ENCODE assay signal across 8 cellular contexts in the genomic region with DNA sequence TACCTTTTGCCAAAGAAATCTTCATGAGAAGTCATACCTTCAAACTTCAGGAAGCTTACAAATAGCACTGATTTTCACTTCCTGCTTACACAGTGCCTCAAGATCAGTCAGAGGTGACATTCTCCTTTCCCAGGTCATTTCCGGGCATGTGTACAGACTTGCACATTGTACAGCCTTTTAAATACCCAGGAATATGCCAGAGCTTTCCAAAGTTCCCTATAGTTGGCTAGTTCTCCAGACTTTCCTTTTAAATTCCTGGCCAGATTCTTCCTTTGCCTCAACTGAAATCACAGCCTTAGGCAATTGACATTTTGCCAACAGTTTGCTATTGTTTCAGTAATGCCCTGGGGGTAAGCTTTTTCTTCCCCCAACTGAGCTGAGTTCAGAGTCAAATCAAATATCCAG. TPM values are rescaled to one million over a fixed set of nuclear protein-coding genes. Genes with fewer than 3 reads are reported as not detected.
DNase-seq lines count a peak whose midpoint lies in the region; ATAC-seq and TF ChIP-seq lines count a peak whose summit lies in the region.

No MANE protein-coding gene starts in this region.

- no peak for TF ChIP-seq POLR2A in ovary (IDR thresholded peaks at IDR 0.05)

- no peak overlapping the region for H3K27ac ChIP-seq in ovary

- H3K27me3 ChIP-seq in ovary = no peaks in the 10 kb centered on the region

- no peak for TF ChIP-seq CTCF in fibroblast of pulmonary artery (IDR thresholded peaks at IDR 0.05; ENCODE audit: low read length, missing control alignments)
- no peak for TF ChIP-seq CTCF in ovary (IDR thresholded peaks at IDR 0.05)
- TF ChIP-seq CTCF in omental fat pad (IDR thresholded peaks at IDR 0.05) = no peak

- 91 to 97% (median 96%) methylated on average over 1 of the region's 1 CpG for WGBS in ovary, 3 donors

- ATAC-seq in GM21619 (IDR thresholded peaks at IDR 0.05; ENCODE audit: unreplicated experiment) (peak; percentile 34), GM18873 (IDR thresholded peaks at IDR 0.05; ENCODE audit: low FRiP score, unreplicated experiment) (no peak), omental fat pad (ENCODE audit: low FRiP score) (no peak)

- H3K4me1 ChIP-seq in ovary (ENCODE audit: insufficient read depth) = no peaks in the 10 kb centered on the region

- intact Hi-C loops in ovary (cut with DNase I) = no loop called here

- no peaks in the 10 kb centered on the region for H3K9me3 ChIP-seq in ovary

- H3K4me3 ChIP-seq in fibroblast of pulmonary artery (replicated peaks; ENCODE audit: low read depth, low read length) (no peak overlapping the region), ovary (no peak overlapping the region)

- TF ChIP-seq EP300 in ovary (IDR thresholded peaks at IDR 0.05) = no peak

- no peaks in the 10 kb centered on the region for H3K36me3 ChIP-seq in ovary

- DNase-seq in EL (peak; percentile 68), NCI-H146 treated with DMSO at 0.1 percent for 48 hours (lab: John Stamatoyannopoulos, UW; ENCODE audit: unreplicated experiment) (peak; percentile 32), fibroblast of pulmonary artery (ENCODE audit: low read depth) (peak; percentile 72), ovary (no peak), omental fat pad (ENCODE audit: low spot score) (no peak)
- DNase-seq in activated CD4-positive, CD25-positive, alpha-beta regulatory T cell (lab: John Stamatoyannopoulos, UW) = no peak

RNA-seq across cellular contexts. Expression of gene RFX3, which starts 47.2 kb away (rescaled TPM):
- 10 to 100 TPM in 6 of 7 donors, 1 to 10 TPM in 1; 8.8 to 22.7 (median 15.9) TPM for total RNA-seq in ovary
- polyA plus RNA-seq in ovary = 1 to 10 TPM; 2.6 to 3.4 TPM
- 10 to 100 TPM in 1 of 4 donors, 1 to 10 TPM in 3; 7.0 to 11.3 (median 8.6) TPM for total RNA-seq in omental fat pad

Comparison
In these comparisons a context has a peak if more than half of its experiments do, and no peak if none do; other contexts are left out.
1. DNase-seq: peak in EL (single experiment), NCI-H146 treated with DMSO at 0.1 percent for 48 hours (single experiment) and fibroblast of pulmonary artery (single experiment); none in activated CD4-positive, CD25-positive, alpha-beta regulatory T cell (0 of 4), ovary (0 of 5) and omental fat pad (single experiment).